Comparison of ENCODE assay signal across 8 cellular contexts in the genomic region with DNA sequence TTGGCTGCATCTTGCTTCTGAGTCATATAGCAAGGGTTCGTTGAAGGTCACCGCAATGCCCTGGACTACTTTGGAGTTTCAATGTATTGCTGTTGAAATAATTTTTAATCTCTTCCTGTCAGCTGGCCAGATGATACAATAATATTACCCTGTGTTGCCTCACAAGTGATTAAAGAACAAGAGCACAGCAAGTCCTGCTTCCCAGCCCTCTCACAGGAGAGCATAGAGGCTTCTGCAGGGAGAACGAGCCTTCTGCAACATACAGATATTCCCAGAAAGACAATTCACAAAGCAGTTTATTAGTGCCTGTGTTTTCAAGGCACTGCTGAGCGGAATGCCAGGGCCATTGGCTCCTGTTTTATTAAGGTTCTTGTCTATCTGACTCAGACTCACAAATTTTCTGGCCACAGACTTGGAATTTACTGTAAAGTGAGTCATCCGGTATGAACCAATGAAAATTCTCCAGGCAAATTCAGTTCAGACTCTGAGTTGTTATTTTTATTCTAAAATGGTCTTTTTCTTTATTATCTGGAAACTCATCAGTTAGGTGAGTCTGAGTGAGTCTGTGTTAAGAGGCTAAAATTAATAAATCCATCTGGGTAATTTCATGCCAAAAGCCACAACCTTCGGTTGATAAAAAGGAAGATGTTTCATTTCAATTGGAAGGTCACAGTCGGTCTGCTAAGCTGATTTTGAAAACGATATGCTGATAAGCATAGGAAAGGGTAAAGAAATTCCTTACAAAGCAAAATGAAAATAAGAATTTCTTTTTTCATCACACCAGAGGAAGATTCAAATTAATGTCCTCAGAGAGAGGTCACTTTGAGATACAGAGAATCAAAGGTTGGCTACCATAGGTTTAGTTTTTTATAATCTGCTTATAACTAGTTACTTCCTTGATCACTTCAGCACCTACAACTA.
DNase-seq lines count a peak whose midpoint lies in the region; ATAC-seq and TF ChIP-seq lines count a peak whose summit lies in the region.

No MANE protein-coding gene starts in this region.

- H3K4me1 ChIP-seq in muscle layer of duodenum (ENCODE audit: control insufficient read depth in 1 of 2, insufficient read depth in 2 of 2, low read length in 2 of 2), result peaks cover 5 to 8% of the 10 kb centered on the region in 2 donors

- DNase-seq in CMK (ENCODE audit: low read depth) (peak; percentile 63), NCI-H460 (ENCODE audit: extremely low read depth, low read depth) (peak; percentile 82), dermis blood vessel endothelial cell (peak; percentile 93), ecto neural progenitor cell (ENCODE audit: low spot score) (no peak)
- DNase-seq in activated CD8-positive, alpha-beta T cell treated with anti-CD3 and anti-CD28 coated beads for 36 hours, result no peak

- POLR2A ChIA-PET in activated CD8-positive, alpha-beta T cell treated with anti-CD3 and anti-CD28 coated beads for 36 hours (lab: Charles Lee), result no interaction called here

- H3K4me1 Mint-ChIP-seq in stimulated activated memory B cell treated with anti-CD40 and anti-IgM and Interleukin-4, amounts not matched to agents 10 μg/mL and 1 μg/mL and 100 μg/mL, for 72 hours, result no peaks in the 10 kb centered on the region
- peaks cover 14% of the 10 kb centered on the region for H3K4me1 Mint-ChIP-seq in activated CD8-positive, alpha-beta T cell treated with anti-CD3 and anti-CD28 coated beads for 36 hours (ENCODE audit: low read depth)

- H3K9me3 ChIP-seq in muscle layer of duodenum (ENCODE audit: control insufficient read depth in 1 of 2, low read length in 2 of 2), result no peaks in the 10 kb centered on the region

- no peak for ATAC-seq in stimulated activated memory B cell treated with anti-CD40 and anti-IgM and Interleukin-4, amounts not matched to agents 10 μg/mL and 1 μg/mL and 100 μg/mL, for 72 hours
- ATAC-seq in activated CD8-positive, alpha-beta T cell treated with anti-CD3 and anti-CD28 coated beads for 36 hours, result no peak
- no peak for ATAC-seq in HG03460 (IDR thresholded peaks at IDR 0.05; ENCODE audit: unreplicated experiment)

- intact Hi-C loops in activated CD8-positive, alpha-beta T cell treated with anti-CD3 and anti-CD28 coated beads for 36 hours (cut with micrococcal nuclease), result no loop called here

- peaks cover 18% of the 10 kb centered on the region for H3K27me3 Mint-ChIP-seq in stimulated activated memory B cell treated with anti-CD40 and anti-IgM and Interleukin-4, amounts not matched to agents 10 μg/mL and 1 μg/mL and 100 μg/mL, for 72 hours
- peaks cover 5% of the 10 kb centered on the region for H3K27me3 Mint-ChIP-seq in activated CD8-positive, alpha-beta T cell treated with anti-CD3 and anti-CD28 coated beads for 36 hours

- H3K9me3 Mint-ChIP-seq in stimulated activated memory B cell treated with anti-CD40 and anti-IgM and Interleukin-4, amounts not matched to agents 10 μg/mL and 1 μg/mL and 100 μg/mL, for 72 hours, result no peaks in the 10 kb centered on the region
- H3K9me3 Mint-ChIP-seq in activated CD8-positive, alpha-beta T cell treated with anti-CD3 and anti-CD28 coated beads for 36 hours, result no peaks in the 10 kb centered on the region

- no peak overlapping the region for H3K27ac Mint-ChIP-seq in stimulated activated memory B cell treated with anti-CD40 and anti-IgM and Interleukin-4, amounts not matched to agents 10 μg/mL and 1 μg/mL and 100 μg/mL, for 72 hours
- no peak overlapping the region for H3K27ac Mint-ChIP-seq in activated CD8-positive, alpha-beta T cell treated with anti-CD3 and anti-CD28 coated beads for 36 hours

- CTCF ChIA-PET in activated CD8-positive, alpha-beta T cell treated with anti-CD3 and anti-CD28 coated beads for 36 hours (lab: Charles Lee), result interaction anchor here (0.7 kb wide), 1 partner anchor 31 kb away, joined by 3 read pairs; no protein-coding TSS in a partner anchor

- peak overlapping the region; percentile 39 to 49 for H3K4me3 ChIP-seq in muscle layer of duodenum (ENCODE audit: low read depth in 1 of 2, low read length in 2 of 2)

- no peaks in the 10 kb centered on the region for H3K36me3 Mint-ChIP-seq in stimulated activated memory B cell treated with anti-CD40 and anti-IgM and Interleukin-4, amounts not matched to agents 10 μg/mL and 1 μg/mL and 100 μg/mL, for 72 hours
- H3K36me3 Mint-ChIP-seq in activated CD8-positive, alpha-beta T cell treated with anti-CD3 and anti-CD28 coated beads for 36 hours (ENCODE audit: low read depth), result no peaks in the 10 kb centered on the region

- H3K36me3 ChIP-seq in muscle layer of duodenum (ENCODE audit: control insufficient read depth in 1 of 2, insufficient read depth in 2 of 2, low read length in 2 of 2), result peaks cover 0 to 7% of the 10 kb centered on the region in 2 donors

- H3K27ac ChIP-seq in muscle layer of duodenum (ENCODE audit: low read length), result peak overlapping the region; percentile 91

- no peak for TF ChIP-seq CTCF in activated CD8-positive, alpha-beta T cell treated with anti-CD3 and anti-CD28 coated beads for 36 hours (IDR thresholded peaks at IDR 0.05)

- no peak overlapping the region for H3K4me3 Mint-ChIP-seq in stimulated activated memory B cell treated with anti-CD40 and anti-IgM and Interleukin-4, amounts not matched to agents 10 μg/mL and 1 μg/mL and 100 μg/mL, for 72 hours
- no peak overlapping the region for H3K4me3 Mint-ChIP-seq in activated CD8-positive, alpha-beta T cell treated with anti-CD3 and anti-CD28 coated beads for 36 hours

- H3K27me3 ChIP-seq in muscle layer of duodenum (ENCODE audit: low read depth, low read length), result no peaks in the 10 kb centered on the region

Comparison
In these comparisons a context has a peak if more than half of its experiments do, and no peak if none do; other contexts are left out.
1. DNase-seq: peak in CMK (single experiment), NCI-H460 (single experiment) and dermis blood vessel endothelial cell (single experiment); none in activated CD8-positive, alpha-beta T cell treated with anti-CD3 and anti-CD28 coated beads for 36 hours (single experiment) and ecto neural progenitor cell (single experiment).